ENCODE assay signal across 30 cellular contexts in the genomic region with DNA sequence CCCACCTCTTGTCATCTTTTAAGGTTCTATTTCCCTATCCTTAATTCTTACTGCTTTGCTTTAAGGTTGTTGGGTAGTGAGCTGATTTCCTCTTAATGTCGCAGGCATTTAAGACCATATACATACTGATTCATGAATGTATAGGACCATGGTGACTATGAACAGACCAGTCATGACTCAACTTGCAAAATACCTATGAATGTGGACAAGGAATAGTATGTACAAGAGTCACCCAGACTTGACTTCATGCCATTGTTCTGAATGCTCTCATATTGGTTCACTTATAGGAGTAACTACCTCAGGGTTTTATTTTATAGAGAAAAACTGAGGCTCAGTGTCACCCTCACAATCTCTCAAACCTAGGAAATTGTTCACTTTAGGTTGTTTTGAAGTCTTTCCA. TPM values are rescaled to one million over a fixed set of nuclear protein-coding genes. Genes with fewer than 3 reads are reported as not detected.
DNase-seq lines count a peak whose midpoint lies in the region; ATAC-seq and TF ChIP-seq lines count a peak whose summit lies in the region.
"Had no signal": no experiment of that assay in that cellular context is flagged by ENCODE, and none has a peak within 500 bp of the region (broad histone marks: within the 10 kb centered on the region; RNA-seq: fewer than 3 reads in every experiment).

No MANE protein-coding gene starts in this region.

- no peaks in the 10 kb centered on the region for H3K27me3 Mint-ChIP-seq in activated T-cell treated with anti-CD3 and anti-CD28 coated beads, Interleukin-2, amount 50 U/mL, for 4 hours (ENCODE audit: low read depth)
- H3K27me3 Mint-ChIP-seq: CD4-positive, alpha-beta memory T cell; naive B cell had no signal

- no peak overlapping the region for H2AFZ ChIP-seq in IMR-90 (replicated peaks; ENCODE audit: low read length, poor library complexity)
- no peak overlapping the region for H2AFZ ChIP-seq in hepatocyte

- no peaks in the 10 kb centered on the region for H4K20me1 ChIP-seq in IMR-90 (ENCODE audit: insufficient read depth, low read length)
- H4K20me1 ChIP-seq in hepatocyte (ENCODE audit: insufficient read depth, poor library complexity, severe bottlenecking), result no peaks in the 10 kb centered on the region

- H3K9me1 ChIP-seq in IMR-90 (ENCODE audit: insufficient read depth, low read length), result no peaks in the 10 kb centered on the region

- no peak overlapping the region for H2BK120ac ChIP-seq in IMR-90 (ENCODE audit: low read depth, low read length)
- no peak overlapping the region for H2BK120ac ChIP-seq in mesendoderm (ENCODE audit: low read depth, low read length)

- dilution Hi-C loops in IMR-90 (cut with HindIII; ENCODE audit: low sequenced_read_pairs, unreplicated experiment), result no loop called here

- H3K14ac ChIP-seq in IMR-90 (replicated peaks; ENCODE audit: low read depth, low read length), result no peak overlapping the region

- no peaks in the 10 kb centered on the region for H3K79me2 ChIP-seq in hepatocyte
- H3K79me2 ChIP-seq in mesendoderm (ENCODE audit: control insufficient read depth, insufficient read depth, low read length), result no peaks in the 10 kb centered on the region

- H3K79me1 ChIP-seq in IMR-90 (ENCODE audit: low read depth in 1 of 2, low read length in 2 of 2) (no peaks in the 10 kb centered on the region), mesendoderm (ENCODE audit: low read length) (no peaks in the 10 kb centered on the region)

- H3K9ac ChIP-seq in IMR-90 (ENCODE audit: low read depth, low read length) (no peak overlapping the region), mesendoderm (ENCODE audit: low read length) (no peak overlapping the region)

- H3K9me3 Mint-ChIP-seq in activated T-cell treated with anti-CD3 and anti-CD28 coated beads, Interleukin-2, amount 50 U/mL, for 4 hours, result no peaks in the 10 kb centered on the region
- H3K9me3 Mint-ChIP-seq: mesothelial cell of epicardium, naive B cell had no signal

- H3K9me2 ChIP-seq in hepatocyte (replicated peaks; ENCODE audit: insufficient read depth), result no peaks in the 10 kb centered on the region

- peak overlapping the region; percentile 43; the same call in 1 of the 2 replicates for H2BK20ac ChIP-seq in IMR-90 (ENCODE audit: low read depth, low read length)

- peaks cover 45% of the 10 kb centered on the region for H3K27me3 ChIP-seq in IMR-90 (ENCODE audit: control insufficient read depth, insufficient read depth, low read length)
- H3K27me3 ChIP-seq in brain microvascular endothelial cell (replicated peaks), result peaks cover 11% of the 10 kb centered on the region
- no peaks in the 10 kb centered on the region for H3K27me3 ChIP-seq in hepatocyte
- H3K27me3 ChIP-seq in mesendoderm (ENCODE audit: insufficient read depth, low read length, poor library complexity), result no peaks in the 10 kb centered on the region
- H3K27me3 ChIP-seq: adrenal gland, left lung, vagina had no signal

- H3K4me3 Mint-ChIP-seq in activated T-cell treated with anti-CD3 and anti-CD28 coated beads, Interleukin-2, amount 50 U/mL, for 4 hours, result no peak overlapping the region
- H3K4me3 Mint-ChIP-seq: CD4-positive, alpha-beta memory T cell; mesothelial cell of epicardium; naive B cell; T-helper 17 cell had no signal

- H3K23ac ChIP-seq in IMR-90 (ENCODE audit: low read depth, low read length) (no peak overlapping the region), mesendoderm (ENCODE audit: low read length) (no peak overlapping the region)

- WGBS in IMR-90 (ENCODE audit: extremely low coverage in 2 of 2, insufficient read length in 1 of 2), 2 experiments, result no CpG with 5 or more reads among the region's 1 CpG
- 100% methylated on average over 1 of the region's 1 CpG for WGBS in hepatocyte (ENCODE audit: low lambda C conversion rate, missing lambda C conversion rate)
- WGBS in mesendoderm (ENCODE audit: extremely low coverage, insufficient coverage, low lambda C conversion rate), result no CpG with 5 or more reads among the region's 1 CpG

- H4K5ac ChIP-seq in IMR-90 (ENCODE audit: low read depth, low read length) (no peak overlapping the region), mesendoderm (ENCODE audit: low read length) (no peak overlapping the region)

- H3K4me2 ChIP-seq in IMR-90 (ENCODE audit: low read depth, low read length), result no peak overlapping the region
- H3K4me2 ChIP-seq in hepatocyte, result no peak overlapping the region
- no peak overlapping the region for H3K4me2 ChIP-seq in mesendoderm (ENCODE audit: low read length)
- H3K4me2 ChIP-seq: A549 had no signal

- TF ChIP-seq POLR2A in IMR-90 (IDR thresholded peaks at IDR 0.05; ENCODE audit: low read depth, low read length), result no peak

- H4K91ac ChIP-seq in IMR-90 (ENCODE audit: insufficient read depth, low read depth, low read length), result no peak overlapping the region

- no peaks in the 10 kb centered on the region for H3K36me3 Mint-ChIP-seq in activated T-cell treated with anti-CD3 and anti-CD28 coated beads, Interleukin-2, amount 50 U/mL, for 4 hours (ENCODE audit: insufficient read depth)
- H3K36me3 Mint-ChIP-seq: CD4-positive, alpha-beta memory T cell; mesothelial cell of epicardium; naive B cell had no signal

- in situ Hi-C loops in IMR-90 (cut with MboI; ENCODE audit: low sequenced_read_pairs) (loop anchor here (10.0 to 25.0 kb wide), 3 partner anchors 137 to 764 kb away; partner anchors contain the start of gene SHROOM3), brain microvascular endothelial cell (cut with HindIII; ENCODE audit: low pct_ligation_motif_present, low sequenced_read_pairs) (no loop called here)

- POLR2A ChIA-PET in IMR-90 (lab: Charles Lee; ENCODE audit: unreplicated experiment), result no interaction called here

- intact Hi-C loops in IMR-90 (cut with micrococcal nuclease), result loop anchor here (5.0 kb wide), 2 partner anchors 449 to 769 kb away; no protein-coding TSS in a partner anchor

- H2AK5ac ChIP-seq in IMR-90 (ENCODE audit: low read depth, low read length), result no peak overlapping the region
- no peak overlapping the region for H2AK5ac ChIP-seq in mesendoderm (ENCODE audit: low read length)

- no peak for TF ChIP-seq RAD21 in IMR-90 (IDR thresholded peaks at IDR 0.05; ENCODE audit: low read length)

- H3K9me3 ChIP-seq in IMR-90 (ENCODE audit: control insufficient read depth, insufficient read depth, low read length) (peaks cover 1% of the 10 kb centered on the region; the same call in 1 of the 2 replicates), hepatocyte (ENCODE audit: low read depth) (no peaks in the 10 kb centered on the region)
- H3K9me3 ChIP-seq: A549, adrenal gland, left lung, psoas muscle, thoracic aorta, vagina had no signal

- H4K8ac ChIP-seq in IMR-90 (ENCODE audit: low read depth in 2 of 2, low read length in 2 of 2), result no peak overlapping the region
- no peak overlapping the region for H4K8ac ChIP-seq in mesendoderm (ENCODE audit: low read depth, low read length)

- H3K27ac ChIP-seq in IMR-90 (ENCODE audit: insufficient read depth, low read length) (no peak overlapping the region), brain microvascular endothelial cell (no peak overlapping the region), hepatocyte (peak overlapping the region; percentile 89), coronary artery (no peak overlapping the region), mesendoderm (ENCODE audit: low read depth, low read length) (no peak overlapping the region)
- H3K27ac ChIP-seq: A549, adrenal gland, psoas muscle, thoracic aorta, vagina had no signal

- H3K56ac ChIP-seq in IMR-90 (ENCODE audit: extremely low read depth, insufficient read depth, low read length) (no peak overlapping the region), mesendoderm (ENCODE audit: low read length) (no peak overlapping the region)

- TF ChIP-seq CTCF in IMR-90 (conservative IDR thresholded peaks at IDR 0.05; ENCODE audit: low read depth, low read length) (no peak), brain microvascular endothelial cell (IDR thresholded peaks at IDR 0.05; ENCODE audit: low read depth, low read length, missing control alignments) (no peak), hepatocyte (IDR thresholded peaks at IDR 0.05; ENCODE audit: poor library complexity) (no peak), coronary artery (IDR thresholded peaks at IDR 0.05) (no peak)

- H2BK5ac ChIP-seq in IMR-90 (ENCODE audit: low read depth, low read length, poor library complexity, severe bottlenecking) (no peak overlapping the region), mesendoderm (ENCODE audit: low read length) (no peak overlapping the region)

- H3K4me1 ChIP-seq in IMR-90 (ENCODE audit: control insufficient read depth, insufficient read depth, low read length) (no peaks in the 10 kb centered on the region), hepatocyte (ENCODE audit: insufficient read depth) (peaks cover 7% of the 10 kb centered on the region), mesendoderm (ENCODE audit: control insufficient read depth, low read depth, low read length) (no peaks in the 10 kb centered on the region)
- H3K4me1 ChIP-seq: A549, adrenal gland, psoas muscle, vagina had no signal

- no peak overlapping the region for H3K4me3 ChIP-seq in IMR-90 (ENCODE audit: insufficient read depth, low read depth, low read length)
- no peak overlapping the region for H3K4me3 ChIP-seq in brain microvascular endothelial cell (ENCODE audit: low read depth, low read length)
- no peak overlapping the region for H3K4me3 ChIP-seq in hepatocyte
- no peak overlapping the region for H3K4me3 ChIP-seq in coronary artery
- H3K4me3 ChIP-seq in mesendoderm (ENCODE audit: low read length), result no peak overlapping the region
- H3K4me3 ChIP-seq: A549, adrenal gland, left lung, psoas muscle, thoracic aorta, vagina had no signal

- no peaks in the 10 kb centered on the region for H3K36me3 ChIP-seq in IMR-90 (ENCODE audit: control insufficient read depth, insufficient read depth, low read length)
- H3K36me3 ChIP-seq in brain microvascular endothelial cell (replicated peaks), result no peaks in the 10 kb centered on the region
- H3K36me3 ChIP-seq in hepatocyte (replicated peaks; ENCODE audit: insufficient read depth, low read depth), result no peaks in the 10 kb centered on the region
- H3K36me3 ChIP-seq in mesendoderm (ENCODE audit: control insufficient read depth, insufficient read depth, low read length), result no peaks in the 10 kb centered on the region
- H3K36me3 ChIP-seq: adrenal gland, left lung, thoracic aorta, vagina had no signal

- H3K18ac ChIP-seq in IMR-90 (ENCODE audit: low read depth, low read length), result no peak overlapping the region
- no peak overlapping the region for H3K18ac ChIP-seq in mesendoderm (ENCODE audit: low read length)

- DNase-seq in EH (ENCODE audit: low read depth) (peak; percentile 28), IMR-90 (peak; percentile 43), brain microvascular endothelial cell (peak; percentile 2), hepatocyte (ENCODE audit: low spot score) (no peak), NCI-H2107 treated with DMSO at 0.1 percent for 48 hours (lab: John Stamatoyannopoulos, UW; ENCODE audit: unreplicated experiment) (no peak), coronary artery (ENCODE audit: low spot score) (no peak), mesendoderm (no peak)
- no peak for DNase-seq in activated T-cell treated with anti-CD3 and anti-CD28 coated beads, Interleukin-2, amount 50 U/mL, for 4 hours
- DNase-seq: activated CD4-positive, alpha-beta T cell treated with anti-CD3 and anti-CD28 coated beads for 1 hour; activated T-cell treated with anti-CD3 and anti-CD28 coated beads for 4 hours; adrenal gland; CD4-positive, alpha-beta memory T cell; effector CD8-positive, alpha-beta T cell; erythroblast; H7; left lung; naive B cell; NCI-H1105; NCI-H2029; NCI-H345; NCI-H748 treated with DMSO at 0.1 percent for 48 hours; occipital lobe; psoas muscle; stimulated activated naive CD8-positive, alpha-beta T cell treated with anti-CD3 and anti-CD28 coated beads, Interleukin-15, Interleukin-2, amounts not matched to agents 100 U/mL and 50 U/mL, for 24 hours; T-helper 17 cell had no signal

- H2BK15ac ChIP-seq in IMR-90 (ENCODE audit: low read depth, low read length) (no peak overlapping the region), mesendoderm (replicated peaks; ENCODE audit: low read depth) (no peak overlapping the region)

- H3K4ac ChIP-seq in IMR-90 (ENCODE audit: low read depth, low read length) (no peak overlapping the region), mesendoderm (ENCODE audit: low read depth, low read length) (no peak overlapping the region)

- H2AK9ac ChIP-seq in IMR-90 (replicated peaks; ENCODE audit: low read depth, low read length, poor library complexity), result no peak overlapping the region

- no peaks in the 10 kb centered on the region for H3K4me1 Mint-ChIP-seq in activated T-cell treated with anti-CD3 and anti-CD28 coated beads, Interleukin-2, amount 50 U/mL, for 4 hours (ENCODE audit: low read depth)
- H3K4me1 Mint-ChIP-seq: CD4-positive, alpha-beta memory T cell; T-helper 17 cell had no signal

- ATAC-seq in IMR-90 (ENCODE audit: low read depth), result no peak
- no peak for ATAC-seq in activated T-cell treated with anti-CD3 and anti-CD28 coated beads, Interleukin-2, amount 50 U/mL, for 4 hours
- ATAC-seq: A549, psoas muscle, SK-N-SH treated with all-trans-retinoic acid at 6 μM for 48 hours, T-helper 17 cell had no signal

- CTCF ChIA-PET in IMR-90 (lab: Yijun Ruan, JAX), result no interaction called here

- BruUV-seq in IMR-90 (replicated peaks; lab: Mats Ljungman, UMichigan), result no TSS peak

RNA-seq across cellular contexts. Expression of gene CCNG2, which starts 44.3 kb away (rescaled TPM):
- 11.3 and 23.9 TPM in 2 replicates for total RNA-seq in IMR-90 (2012; rRNA removed)
- polyA plus RNA-seq in IMR-90 (2012; rRNA removed), result 10.9 and 14.9 TPM in 2 replicates
- polyA plus RNA-seq in IMR-90 (2012; cell fraction: cytosol; rRNA removed), result 5.8 and 8.5 TPM in 2 replicates
- polyA plus RNA-seq in IMR-90 (2012; cell fraction: nucleus; rRNA removed; ENCODE audit: low replicate concordance), result 3.9 and 12.2 TPM in 2 replicates
- 127 and 134 TPM in 2 replicates for total RNA-seq in hepatocyte
- polyA plus RNA-seq in hepatocyte, result 69.8 and 73.8 TPM in 2 replicates
- 1 to 10 TPM in 2 of 3 donors, under 1 TPM in 1; 0.30 to 1.0 (median 1.0) TPM for total RNA-seq in activated T-cell treated with anti-CD3 and anti-CD28 coated beads, Interleukin-2, amount 50 U/mL, for 4 hours
- 4.4 TPM for polyA plus RNA-seq in mesendoderm (2013, experiment 1 of 2)
- 3.6 TPM for polyA plus RNA-seq in mesendoderm (2013, experiment 2 of 2)

Comparison
In these comparisons a context has a peak if more than half of its experiments do, and no peak if none do; other contexts are left out.
1. DNase-seq: peak in EH (single experiment), IMR-90 (single experiment) and brain microvascular endothelial cell (single experiment); none in hepatocyte (single experiment), NCI-H2107 treated with DMSO at 0.1 percent for 48 hours (single experiment), coronary artery (single experiment), activated T-cell treated with anti-CD3 and anti-CD28 coated beads, Interleukin-2, amount 50 U/mL, for 4 hours (single experiment) and mesendoderm (single experiment).